Comparison of ENCODE assay signal across 9 cellular contexts in genomic region chr1:211133393-211133840, GRCh38. TPM values are rescaled to one million over a fixed set of nuclear protein-coding genes. Genes with fewer than 3 reads are reported as not detected.
DNase-seq lines count a peak whose midpoint lies in the region; ATAC-seq, FAIRE-seq and TF ChIP-seq lines count a peak whose summit lies in the region.
"Had no signal": no experiment of that assay in that cellular context is flagged by ENCODE, and none has a peak within 500 bp of the region (broad histone marks: within the 10 kb centered on the region; RNA-seq: fewer than 3 reads in every experiment).

No MANE protein-coding gene starts in this region.

- H3K27me3 Mint-ChIP-seq in stimulated activated naive CD8-positive, alpha-beta T cell treated with anti-CD3 and anti-CD28 coated beads, Interleukin-15, Interleukin-2, amounts not matched to agents 100 ng/mL and 50 ng/mL, for 24 hours, result peaks cover 71% of the 10 kb centered on the region

- POLR2A ChIA-PET in PC-3 (lab: Charles Lee; ENCODE audit: unreplicated experiment), result interaction anchor here (0.7 kb wide), 1 partner anchor 685 kb away, joined by 3 read pairs; no protein-coding TSS in a partner anchor
- POLR2A ChIA-PET in HepG2 (lab: Yijun Ruan, JAX), result no interaction called here

- no peak for FAIRE-seq in HepG2 (lab: Jason Lieb, UNC)

- in situ Hi-C loops in HepG2 (cut with HindIII; ENCODE audit: extremely low pct_ligation_motif_present, low pct_unique_long_range_greater_than_20kb), result loop anchor here (5.0 to 10.0 kb wide), 3 partner anchors 429 to 729 kb away; no protein-coding TSS in a partner anchor

- no peaks in the 10 kb centered on the region for H4K20me1 ChIP-seq in PC-3 (ENCODE audit: low read length)
- no peaks in the 10 kb centered on the region for H4K20me1 ChIP-seq in HepG2 (ENCODE audit: insufficient read depth, low read length)

- intact Hi-C loops in PC-3 (cut with micrococcal nuclease), result loop anchor here (5.0 kb wide), 1 partner anchor 536 kb away; no protein-coding TSS in a partner anchor
- intact Hi-C loops in HepG2 (cut with micrococcal nuclease; ENCODE audit: unreplicated experiment), result loop anchor here (10.0 kb wide), 2 partner anchors 121 to 179 kb away; partner anchors contain the start of gene RCOR3
- intact Hi-C loops in stomach (cut with DNase I; ENCODE audit: low total_unique reads), result loop anchor here (10.0 kb wide), 1 partner anchor 729 kb away; no protein-coding TSS in a partner anchor

- TF ChIP-seq EP300 in HepG2 (IDR thresholded peaks at IDR 0.05; ENCODE audit: low read depth in 2 of 2, low read length in 2 of 2), result no peak
- TF ChIP-seq EP300 in HepG2 (CRISPR knock-in tag; IDR thresholded peaks at IDR 0.05; ENCODE audit: borderline replicate concordance), result no peak
- TF ChIP-seq EP300 in stomach (IDR thresholded peaks at IDR 0.05), result no peak

- BruUV-seq in PC-3 (replicated peaks; lab: Mats Ljungman, UMichigan) (no TSS peak), HepG2 (replicated peaks; lab: Mats Ljungman, UMichigan) (no TSS peak)

- H3K27ac Mint-ChIP-seq in stimulated activated naive CD8-positive, alpha-beta T cell treated with anti-CD3 and anti-CD28 coated beads, Interleukin-15, Interleukin-2, amounts not matched to agents 100 ng/mL and 50 ng/mL, for 24 hours, result no peak overlapping the region

- H3K4me3 ChIP-seq in PC-3 (ENCODE audit: low read length), result peak overlapping the region; percentile 52
- peak overlapping the region in 1 of 3 experiments; percentile 61; a peak in 2 of 6 replicates for H3K4me3 ChIP-seq in HepG2 (replicated peaks in 1 of 3; ENCODE audit: insufficient read depth in 1 of 3, low read depth in 2 of 3, low read length in 3 of 3)
- peak overlapping the region; percentile 46 to 57 (median 50) for H3K4me3 ChIP-seq in stomach

- no peaks in the 10 kb centered on the region for H3K9me2 ChIP-seq in PC-3 (replicated peaks; ENCODE audit: low read length)

- no peaks in the 10 kb centered on the region for H3K36me3 ChIP-seq in PC-3 (ENCODE audit: low read depth, low read length)
- H3K36me3 ChIP-seq in HepG2 (replicated peaks in 1 of 2; ENCODE audit: control insufficient read depth in 1 of 2, insufficient read depth in 2 of 2, low read length in 2 of 2), result no peaks in the 10 kb centered on the region
- no peaks in the 10 kb centered on the region for H3K36me3 ChIP-seq in stomach

- TF ChIP-seq CTCF in PC-3 (conservative IDR thresholded peaks at IDR 0.05; ENCODE audit: low read depth, low read length), result no peak
- TF ChIP-seq CTCF in HepG2 (CRISPR knock-in tag; IDR thresholded peaks at IDR 0.05), result no peak
- no peak for TF ChIP-seq CTCF in stomach (IDR thresholded peaks at IDR 0.05)

- 0 out of 2 replicates have a peak, but pooled peaks cover 4% of the 10 kb centered on the region for H3K4me1 ChIP-seq in PC-3 (ENCODE audit: insufficient read depth, low read length)
- H3K4me1 ChIP-seq in HepG2 (ENCODE audit: insufficient read depth, low read length), result peaks cover 12% of the 10 kb centered on the region; the same call in 1 of the 2 replicates
- peaks cover 11 to 22% (median 17%) of the 10 kb centered on the region in 4 donors for H3K4me1 ChIP-seq in stomach

- H3K27me3 ChIP-seq in PC-3 (ENCODE audit: low read length), result peaks cover 78% of the 10 kb centered on the region
- H3K27me3 ChIP-seq in HepG2 (ENCODE audit: control insufficient read depth in 1 of 2, insufficient read depth in 2 of 2, low read length in 2 of 2), result peaks cover 5 to 21% of the 10 kb centered on the region in 2 experiments; a peak in 4 of 5 replicates
- peaks cover 0 to 82% (median 26%) of the 10 kb centered on the region in 3 donors for H3K27me3 ChIP-seq in stomach

- H3K4me3 Mint-ChIP-seq in stimulated activated naive CD8-positive, alpha-beta T cell treated with anti-CD3 and anti-CD28 coated beads, Interleukin-15, Interleukin-2, amounts not matched to agents 100 ng/mL and 50 ng/mL, for 24 hours, result peak overlapping the region; percentile 65

- H3F3A ChIP-seq in PC-3 (ENCODE audit: low read length, unreplicated experiment), result no peaks in the 10 kb centered on the region

- ATAC-seq in stimulated activated naive CD8-positive, alpha-beta T cell treated with anti-CD3 and anti-CD28 coated beads, Interleukin-15, Interleukin-2, amounts not matched to agents 100 U/mL and 50 U/mL, for 24 hours, result no peak
- ATAC-seq in PC-3 (peak; percentile 21), HepG2 (peak; percentile 17)

- H3K27ac ChIP-seq in PC-3 (ENCODE audit: low read length), result no peak overlapping the region
- H3K27ac ChIP-seq in cingulate gyrus (ENCODE audit: low read depth, low read length), result peak overlapping the region; percentile 54
- no peak overlapping the region for H3K27ac ChIP-seq in HepG2 (ENCODE audit: extremely low read length, insufficient read depth, low read length)
- H3K27ac ChIP-seq in stomach, result peak overlapping the region in 3 of 5 donors; percentile 15 to 41 (median 22)
- H3K27ac ChIP-seq: epithelial cell of prostate had no signal

- H3K9me3 Mint-ChIP-seq in stimulated activated naive CD8-positive, alpha-beta T cell treated with anti-CD3 and anti-CD28 coated beads, Interleukin-15, Interleukin-2, amounts not matched to agents 100 ng/mL and 50 ng/mL, for 24 hours, result no peaks in the 10 kb centered on the region

- H3K4me2 ChIP-seq in PC-3 (ENCODE audit: low read length), result peak overlapping the region; percentile 78
- H3K4me2 ChIP-seq in HepG2 (ENCODE audit: low read depth, low read length), result peak overlapping the region; percentile 54

- WGBS in HepG2 (ENCODE audit: low lambda C conversion rate), result 12% methylated on average over 5 of the region's 32 CpGs
- WGBS in stomach, 5 donors, result 0 to 2% (median 1%) methylated on average over 20 to 32 of the region's 32 CpGs

- TF ChIP-seq POLR2A in HepG2 (IDR thresholded peaks at IDR 0.05; ENCODE audit: insufficient read depth in 1 of 2, low read depth in 2 of 2, low read length in 2 of 2) (no peak), stomach (IDR thresholded peaks at IDR 0.05) (no peak)

- H3K79me2 ChIP-seq in PC-3 (ENCODE audit: low read length), result no peaks in the 10 kb centered on the region
- no peaks in the 10 kb centered on the region for H3K79me2 ChIP-seq in HepG2 (ENCODE audit: insufficient read depth, low read length)

- no peak for DNase-seq in stimulated activated naive CD8-positive, alpha-beta T cell treated with anti-CD3 and anti-CD28 coated beads, Interleukin-15, Interleukin-2, amounts not matched to agents 100 U/mL and 50 U/mL, for 24 hours
- DNase-seq in PC-3 (no peak), HepG2 (ENCODE audit: low spot score) (no peak), stomach (no peak), dedifferentiated amniotic fluid mesenchymal stem cell (ENCODE audit: extremely low spot score) (no peak), NCI-H187 (lab: John Stamatoyannopoulos, UW) (no peak)

- H3K9me3 ChIP-seq in PC-3 (ENCODE audit: low read length), result no peaks in the 10 kb centered on the region
- H3K9me3 ChIP-seq in HepG2 (ENCODE audit: low read length), result no peaks in the 10 kb centered on the region
- H3K9me3 ChIP-seq in stomach, result no peaks in the 10 kb centered on the region

- H3K36me3 Mint-ChIP-seq in stimulated activated naive CD8-positive, alpha-beta T cell treated with anti-CD3 and anti-CD28 coated beads, Interleukin-15, Interleukin-2, amounts not matched to agents 100 ng/mL and 50 ng/mL, for 24 hours (ENCODE audit: low read depth), result no peaks in the 10 kb centered on the region

- CTCF ChIA-PET in PC-3 (lab: Charles Lee) (interaction anchor here (1.5 kb wide), 1 partner anchor 685 kb away, joined by 5 read pairs; no protein-coding TSS in a partner anchor), HepG2 (lab: Yijun Ruan, JAX; ENCODE audit: low intra/inter-chr PET ratio, low total read pairs) (interaction anchor here (0.9 to 4.4 kb wide), 5 partner anchors 548 to 726 kb away, joined by 3 to 38 read pairs (median 22); no protein-coding TSS in a partner anchor)

- no peak overlapping the region for H3K9ac ChIP-seq in PC-3 (ENCODE audit: low read length)
- H3K9ac ChIP-seq in HepG2 (ENCODE audit: insufficient read depth, low read depth, low read length), result no peak overlapping the region

- no peak for TF ChIP-seq RAD21 in HepG2 (CRISPR knock-in tag; IDR thresholded peaks at IDR 0.05)

- peak overlapping the region; percentile 62 for H2AFZ ChIP-seq in PC-3 (ENCODE audit: low read length)
- no peak overlapping the region for H2AFZ ChIP-seq in HepG2 (ENCODE audit: low read length)

- peaks cover 18% of the 10 kb centered on the region for H3K4me1 Mint-ChIP-seq in stimulated activated naive CD8-positive, alpha-beta T cell treated with anti-CD3 and anti-CD28 coated beads, Interleukin-15, Interleukin-2, amounts not matched to agents 100 ng/mL and 50 ng/mL, for 24 hours (ENCODE audit: low read depth)

TF ChIP-seq in HepG2, 621 proteins besides CTCF, POLR2A, EP300 and RAD21 (continues in another document):
- 0 out of 2 replicates have a peak, but pooled peaks have one; percentile 20 for TF ChIP-seq PHF20 (CRISPR knock-in tag; IDR thresholded peaks at IDR 0.05)
- no peak for TF ChIP-seq RFXANK (CRISPR knock-in tag; IDR thresholded peaks at IDR 0.05)

RNA-seq across cellular contexts. Expression of gene KCNH1, which starts 0.5 kb away (rescaled TPM):
- total RNA-seq in PC-3 (2014; rRNA removed) (not detected in 2 replicates), HepG2 (2016; rRNA removed; fragmentation: Illumina TruSeq; extraction: Trizol) (not detected in 2 replicates), stomach (1 to 10 TPM in 4 of 5 donors, not detected in 1; 3.2 to 6.8 (median 3.4) TPM)
- not detected in 2 replicates for total RNA-seq in HepG2 (2016; cell fraction: cytosol; rRNA removed; fragmentation: Illumina TruSeq; extraction: Trizol; ENCODE audit: low read depth)
- not detected in 2 replicates for total RNA-seq in HepG2 (2016; cell fraction: insoluble cytoplasmic fraction; rRNA removed; fragmentation: Illumina TruSeq; extraction: Trizol)
- total RNA-seq in HepG2 (2016; cell fraction: membrane; rRNA removed; fragmentation: Illumina TruSeq; extraction: Trizol), result not detected in 2 replicates
- not detected in 2 replicates for total RNA-seq in HepG2 (2016; cell fraction: nucleus; rRNA removed; fragmentation: Illumina TruSeq; extraction: Trizol)
- polyA plus RNA-seq in HepG2 (2011; rRNA removed) (not detected in 2 replicates), stomach (under 1 TPM; 0.10 to 0.31 (median 0.12) TPM)
- not detected in 2 replicates for polyA plus RNA-seq in HepG2 (2011; cell fraction: cytosol; rRNA removed)
- not detected in 2 replicates for polyA plus RNA-seq in HepG2 (2011; cell fraction: nucleus; rRNA removed)
- polyA plus RNA-seq in HepG2 (2012), result 0.04 TPM in 1 of 2 replicates, not detected in the other
- not detected in 2 replicates for polyA plus RNA-seq in HepG2 (2016; cell fraction: cytosol; fragmentation: Illumina TruSeq; extraction: Trizol; ENCODE audit: low read depth)
- not detected in 2 replicates for polyA plus RNA-seq in HepG2 (2016; cell fraction: insoluble cytoplasmic fraction; fragmentation: Illumina TruSeq; extraction: Trizol; ENCODE audit: low read depth)
- not detected in 2 replicates for polyA plus RNA-seq in HepG2 (2016; cell fraction: membrane; fragmentation: Illumina TruSeq; extraction: Trizol; ENCODE audit: low read depth)
- polyA plus RNA-seq in HepG2 (2016; cell fraction: nucleus; fragmentation: Illumina TruSeq; extraction: Trizol; ENCODE audit: insufficient read depth, low read depth), result not detected in 2 replicates
- not detected in 2 replicates for polyA minus RNA-seq in HepG2 (2011; rRNA and poly(A)+ RNA removed; ENCODE audit: low replicate concordance)
- polyA minus RNA-seq in HepG2 (2011; cell fraction: cytosol; rRNA and poly(A)+ RNA removed), result not detected in 2 replicates
- not detected in 2 replicates for polyA minus RNA-seq in HepG2 (2011; cell fraction: nucleus; rRNA and poly(A)+ RNA removed)

Comparison
In these comparisons a context has a peak if more than half of its experiments do, and no peak if none do; other contexts are left out.
1. H3K27ac ChIP-seq: peak in cingulate gyrus (single experiment) and stomach (3 of 5); none in PC-3 (single experiment) and HepG2 (single experiment).